Comparison of ENCODE assay signal across 13 cellular contexts in the genomic region with DNA sequence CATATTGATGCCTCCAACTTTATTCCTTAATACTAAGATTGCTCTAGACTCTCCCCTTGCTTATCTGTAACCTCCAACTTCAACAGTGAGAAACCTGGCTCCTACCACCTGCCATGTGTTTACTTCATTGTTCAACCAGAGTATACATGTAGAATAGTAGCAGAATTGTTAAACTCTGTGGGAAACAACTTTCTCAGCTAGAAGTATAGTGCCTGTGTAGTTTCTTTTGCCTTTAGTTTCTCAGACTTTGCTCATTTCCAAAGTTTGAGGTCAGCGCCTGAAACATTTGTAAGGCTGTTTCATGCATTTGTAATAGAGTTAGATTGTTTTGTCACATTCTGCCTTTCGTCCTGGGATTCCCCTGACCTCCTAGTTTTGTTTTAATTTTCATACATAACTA. TPM values are rescaled to one million over a fixed set of nuclear protein-coding genes. Genes with fewer than 3 reads are reported as not detected.
A peak's percentile ranks its signal among the peaks of the same experiment; 100 is the strongest.
DNase-seq lines count a peak whose midpoint lies in the region; ATAC-seq and TF ChIP-seq lines count a peak whose summit lies in the region.
"Had no signal": no experiment of that assay in that cellular context is flagged by ENCODE, and none has a peak within 500 bp of the region (broad histone marks: within the 10 kb centered on the region; RNA-seq: fewer than 3 reads in every experiment).

No MANE protein-coding gene starts in this region.

- H3K18ac ChIP-seq in trophoblast cell (ENCODE audit: low read length) = no peak overlapping the region

- TF ChIP-seq CTCF in GM12864 (IDR thresholded peaks at IDR 0.05; ENCODE audit: low read depth, low read length, missing control alignments) = no peak

- H4K91ac ChIP-seq in trophoblast cell (ENCODE audit: low read depth, low read length) = no peak overlapping the region

- no peak overlapping the region for H3K4ac ChIP-seq in trophoblast cell (ENCODE audit: low read depth, low read length)

- H3K27ac ChIP-seq in trophoblast cell (ENCODE audit: low read depth, low read length) = no peak overlapping the region
- H3K27ac ChIP-seq in CD8-positive, alpha-beta memory T cell (ENCODE audit: low read depth, low read length) = no peak overlapping the region

- no peak overlapping the region for H3K4me3 Mint-ChIP-seq in CD8-positive, alpha-beta memory T cell
- H3K4me3 Mint-ChIP-seq: T-helper 17 cell had no signal

- H2AFZ ChIP-seq in trophoblast cell (ENCODE audit: insufficient read depth, low read length, poor library complexity) = no peak overlapping the region

- DNase-seq in GM12864 (ENCODE audit: low read depth) (peak; percentile 42), trophoblast cell (no peak), NCI-H187 (lab: John Stamatoyannopoulos, UW) (no peak)
- DNase-seq in central memory CD4-positive, alpha-beta T cell = no peak
- DNase-seq in CD8-positive, alpha-beta memory T cell = no peak
- DNase-seq: C1 segment of cervical spinal cord, cerebellar nuclear complex, NCI-H187 treated with DMSO at 0.1 percent for 48 hours, T-helper 17 cell had no signal

- peaks cover 0 to 6% of the 10 kb centered on the region in 2 donors for H3K27me3 Mint-ChIP-seq in CD8-positive, alpha-beta memory T cell

- no peak overlapping the region for H4K12ac ChIP-seq in trophoblast cell (ENCODE audit: low read depth, low read length)

- H4K8ac ChIP-seq in trophoblast cell (ENCODE audit: low read depth, low read length) = no peak overlapping the region

- H3K4me3 ChIP-seq in GM12864 (ENCODE audit: low read depth, low read length) (no peak overlapping the region), trophoblast cell (ENCODE audit: low read depth, low read length) (no peak overlapping the region)
- no peak overlapping the region for H3K4me3 ChIP-seq in CD8-positive, alpha-beta memory T cell (ENCODE audit: low read length)

- ATAC-seq in GM18870 (IDR thresholded peaks at IDR 0.05; ENCODE audit: unreplicated experiment) (peak; percentile 98), GM21619 (IDR thresholded peaks at IDR 0.05; ENCODE audit: unreplicated experiment) (peak; percentile 92), HG03139 (IDR thresholded peaks at IDR 0.05; ENCODE audit: unreplicated experiment) (peak; percentile 61)
- ATAC-seq: left lobe of liver, T-helper 17 cell had no signal

- no peaks in the 10 kb centered on the region for H3K27me3 ChIP-seq in trophoblast cell (ENCODE audit: insufficient read depth, low read length)
- H3K27me3 ChIP-seq in CD8-positive, alpha-beta memory T cell (ENCODE audit: insufficient read depth, low read length, poor library complexity, severe bottlenecking) = no peaks in the 10 kb centered on the region

- CTCF ChIA-PET in CD8-positive, alpha-beta memory T cell (lab: Charles Lee) = no interaction called here

- no peak overlapping the region for H3K14ac ChIP-seq in trophoblast cell (ENCODE audit: low read length)

- H3K4me2 ChIP-seq in trophoblast cell (ENCODE audit: low read length) = no peak overlapping the region

- H3K4me1 Mint-ChIP-seq in CD8-positive, alpha-beta memory T cell = peaks cover 5 to 10% (median 9%) of the 10 kb centered on the region in 3 donors

- no peak overlapping the region for H2BK12ac ChIP-seq in trophoblast cell (ENCODE audit: low read length)

- peak overlapping the region in 1 of 8 donors; percentile 22 for H3K27ac Mint-ChIP-seq in CD8-positive, alpha-beta memory T cell
- H3K27ac Mint-ChIP-seq: T-helper 17 cell had no signal

- H3K9me3 Mint-ChIP-seq in CD8-positive, alpha-beta memory T cell = no peaks in the 10 kb centered on the region

- POLR2A ChIA-PET in CD8-positive, alpha-beta memory T cell (lab: Charles Lee) = no interaction called here

- H2BK5ac ChIP-seq in trophoblast cell (ENCODE audit: low read depth, low read length, poor library complexity) = no peak overlapping the region

- H3K9ac ChIP-seq in trophoblast cell (ENCODE audit: low read length) = no peak overlapping the region

- no peaks in the 10 kb centered on the region for H3K9me3 ChIP-seq in trophoblast cell (ENCODE audit: insufficient read depth, low read depth, low read length)
- no peaks in the 10 kb centered on the region for H3K9me3 ChIP-seq in CD8-positive, alpha-beta memory T cell (ENCODE audit: low read length)

- H3K79me2 ChIP-seq in trophoblast cell (ENCODE audit: control insufficient read depth, insufficient read depth, low read length, poor library complexity) = no peaks in the 10 kb centered on the region

- peaks cover 0 to 5% (median 1%) of the 10 kb centered on the region in 3 donors for H3K36me3 Mint-ChIP-seq in CD8-positive, alpha-beta memory T cell

- H2AK5ac ChIP-seq in trophoblast cell (ENCODE audit: low read length) = no peak overlapping the region

- no peaks in the 10 kb centered on the region for H3K4me1 ChIP-seq in trophoblast cell (ENCODE audit: control insufficient read depth in 1 of 2, insufficient read depth in 2 of 2, low read length in 2 of 2)
- H3K4me1 ChIP-seq in CD8-positive, alpha-beta memory T cell (ENCODE audit: insufficient read depth, low read length) = no peaks in the 10 kb centered on the region

- WGBS in trophoblast cell (ENCODE audit: extremely low coverage, insufficient coverage, insufficient read length) = no CpG with 5 or more reads among the region's 2 CpGs

- H3K23ac ChIP-seq in trophoblast cell (ENCODE audit: low read length) = no peak overlapping the region

- H3K79me1 ChIP-seq in trophoblast cell (ENCODE audit: low read length) = no peaks in the 10 kb centered on the region

- H2BK120ac ChIP-seq in trophoblast cell (ENCODE audit: insufficient read depth, low read length, poor library complexity) = no peak overlapping the region

- H3K36me3 ChIP-seq in trophoblast cell (ENCODE audit: control insufficient read depth in 1 of 2, insufficient read depth in 2 of 2, low read length in 2 of 2) = no peaks in the 10 kb centered on the region
- H3K36me3 ChIP-seq in CD8-positive, alpha-beta memory T cell (ENCODE audit: insufficient read depth, low read length) = no peaks in the 10 kb centered on the region

RNA-seq across cellular contexts. Expression of gene HECA, which starts 34.9 kb away (rescaled TPM):
- polyA plus RNA-seq in trophoblast cell (2013) = 16.9 and 17.2 TPM in 2 replicates
- total RNA-seq in CD8-positive, alpha-beta memory T cell = 10 to 100 TPM; 63.4 to 64.6 TPM
- polyA plus RNA-seq in CD8-positive, alpha-beta memory T cell = 9.0 TPM
